ENCODE assay signal across 26 cellular contexts in the genomic region with DNA sequence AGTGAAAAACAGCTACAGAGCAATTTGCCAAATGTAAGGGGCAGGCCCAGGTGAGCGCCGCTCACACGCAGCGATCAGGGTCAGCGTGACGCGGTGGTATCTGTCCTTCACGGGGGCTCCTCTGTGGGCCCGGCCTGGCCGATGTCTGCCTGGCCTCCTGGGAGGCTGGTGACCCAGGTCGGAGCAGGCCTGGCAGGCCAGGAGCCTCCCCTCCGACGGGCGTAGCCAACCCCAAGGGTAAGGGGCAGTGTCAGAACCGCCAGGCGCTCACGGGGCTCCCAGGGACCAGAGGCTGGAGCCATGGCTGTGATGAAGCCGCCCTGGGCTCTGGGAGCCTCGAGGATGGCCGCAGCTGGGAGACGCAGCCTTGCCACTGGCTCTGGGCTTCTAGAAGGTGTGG.
A peak's percentile ranks its signal among the peaks of the same experiment; 100 is the strongest.
DNase-seq lines count a peak whose midpoint lies in the region; ATAC-seq and TF ChIP-seq lines count a peak whose summit lies in the region.
"Had no signal": no experiment of that assay in that cellular context is flagged by ENCODE, and none has a peak within 500 bp of the region (broad histone marks: within the 10 kb centered on the region; RNA-seq: fewer than 3 reads in every experiment).

No MANE protein-coding gene starts in this region.

- no peak for TF ChIP-seq EP300 in esophagus muscularis mucosa (IDR thresholded peaks at IDR 0.05)

- H4K91ac ChIP-seq in neuronal stem cell (ENCODE audit: low read depth, low read length, poor library complexity) = peak overlapping the region; percentile 72

- no peak for TF ChIP-seq CTCF in esophagus muscularis mucosa (IDR thresholded peaks at IDR 0.05)
- TF ChIP-seq CTCF in omental fat pad (IDR thresholded peaks at IDR 0.05) = no peak
- TF ChIP-seq CTCF in Peyer's patch (IDR thresholded peaks at IDR 0.05) = no peak

- H3K27ac ChIP-seq in esophagus muscularis mucosa (replicated peaks in 1 of 4) = peak overlapping the region; percentile 93 to 98 (median 95)
- no peak overlapping the region for H3K27ac ChIP-seq in neuronal stem cell (replicated peaks; ENCODE audit: low read length)
- H3K27ac ChIP-seq in aorta (ENCODE audit: low read depth in 1 of 2, low read length in 2 of 2) = no peak overlapping the region
- peak overlapping the region in 1 of 4 donors; percentile 1 for H3K27ac ChIP-seq in Peyer's patch
- H3K27ac ChIP-seq: colonic mucosa, left lung had no signal

- H3K9ac ChIP-seq in neuronal stem cell (ENCODE audit: low read depth, low read length, poor library complexity) = peak overlapping the region; percentile 44
- H3K9ac ChIP-seq: SK-N-SH had no signal

- no peak overlapping the region for H4K8ac ChIP-seq in neuronal stem cell (ENCODE audit: low read depth, low read length)

- H3K9me3 ChIP-seq in esophagus muscularis mucosa (no peaks in the 10 kb centered on the region), neuronal stem cell (replicated peaks in 1 of 2; ENCODE audit: control insufficient read depth in 2 of 2, insufficient read depth in 1 of 2, low read depth in 1 of 2, low read length in 2 of 2) (no peaks in the 10 kb centered on the region), aorta (ENCODE audit: control insufficient read depth, low read length) (no peaks in the 10 kb centered on the region), Peyer's patch (no peaks in the 10 kb centered on the region)
- H3K9me3 ChIP-seq: colonic mucosa, left lung, SK-N-SH had no signal

- H3K4me1 ChIP-seq in esophagus muscularis mucosa = peaks cover 53 to 98% (median 92%) of the 10 kb centered on the region in 4 donors
- H3K4me1 ChIP-seq in neuronal stem cell (ENCODE audit: control insufficient read depth in 2 of 2, insufficient read depth in 1 of 2, low read depth in 1 of 2, low read length in 2 of 2) = peaks cover 47 to 78% of the 10 kb centered on the region in 2 donors
- H3K4me1 ChIP-seq in aorta (ENCODE audit: control insufficient read depth in 1 of 2, insufficient read depth in 2 of 2, low read length in 2 of 2) = no peaks in the 10 kb centered on the region
- peaks cover 0 to 33% (median 8%) of the 10 kb centered on the region in 4 donors for H3K4me1 ChIP-seq in Peyer's patch
- H3K4me1 ChIP-seq: colonic mucosa had no signal

- H3K36me3 ChIP-seq in esophagus muscularis mucosa (no peaks in the 10 kb centered on the region), neuronal stem cell (replicated peaks in 1 of 2; ENCODE audit: control insufficient read depth in 2 of 2, insufficient read depth in 2 of 2, low read length in 2 of 2) (no peaks in the 10 kb centered on the region), aorta (ENCODE audit: control insufficient read depth in 1 of 2, insufficient read depth in 2 of 2, low read length in 1 of 2) (no peaks in the 10 kb centered on the region), Peyer's patch (no peaks in the 10 kb centered on the region)
- H3K36me3 ChIP-seq: colonic mucosa, left lung had no signal

- TF ChIP-seq POLR2A in esophagus muscularis mucosa (IDR thresholded peaks at IDR 0.05; ENCODE audit: low read depth) = no peak
- TF ChIP-seq POLR2A in Peyer's patch (IDR thresholded peaks at IDR 0.05) = no peak

- peak overlapping the region; percentile 81 for H2BK15ac ChIP-seq in neuronal stem cell (ENCODE audit: low read length)

- H3K4me3 ChIP-seq in esophagus muscularis mucosa = no peak overlapping the region
- H3K4me3 ChIP-seq in neuronal stem cell (ENCODE audit: low read length in 2 of 2) = no peak overlapping the region
- no peak overlapping the region for H3K4me3 ChIP-seq in aorta (ENCODE audit: low read length in 2 of 2)
- H3K4me3 ChIP-seq in Peyer's patch = no peak overlapping the region
- H3K4me3 ChIP-seq: colonic mucosa, GM12878, K562, left lung had no signal

- H3K79me1 ChIP-seq in neuronal stem cell (ENCODE audit: low read depth, low read length) = peaks cover 2% of the 10 kb centered on the region

- H3K14ac ChIP-seq in neuronal stem cell (ENCODE audit: low read length) = no peak overlapping the region

- H3K36me3 Mint-ChIP-seq in activated naive CD8-positive, alpha-beta T cell = no peaks in the 10 kb centered on the region
- no peaks in the 10 kb centered on the region for H3K36me3 Mint-ChIP-seq in activated naive CD8-positive, alpha-beta T cell treated with anti-CD3 and anti-CD28 coated beads, Interleukin-2, amount 50 U/mL, for 24 hours (ENCODE audit: low read depth)
- H3K36me3 Mint-ChIP-seq: activated naive CD8-positive, alpha-beta T cell treated with anti-CD3 and anti-CD28 coated beads, Interleukin-2, amount 10 ng/mL, durations not matched to agents 7 days and 5 days; brain had no signal

- H3K4ac ChIP-seq in neuronal stem cell (ENCODE audit: low read length) = peak overlapping the region; percentile 76

- peak overlapping the region; percentile 80 for H3K23ac ChIP-seq in neuronal stem cell (ENCODE audit: low read depth, low read length, poor library complexity)

- peak overlapping the region; percentile 89 for H3K18ac ChIP-seq in neuronal stem cell (ENCODE audit: low read length)

- no peak overlapping the region for H2BK120ac ChIP-seq in neuronal stem cell (ENCODE audit: low read depth, low read length)

- H2BK12ac ChIP-seq in neuronal stem cell (ENCODE audit: low read length) = peak overlapping the region; percentile 90

- H3K9me3 Mint-ChIP-seq in activated naive CD8-positive, alpha-beta T cell (ENCODE audit: low read depth) = no peaks in the 10 kb centered on the region
- H3K9me3 Mint-ChIP-seq in activated naive CD8-positive, alpha-beta T cell treated with anti-CD3 and anti-CD28 coated beads, Interleukin-2, amount 50 U/mL, for 24 hours = no peaks in the 10 kb centered on the region
- H3K9me3 Mint-ChIP-seq: activated CD4-positive, alpha-beta T cell treated with anti-CD3 and anti-CD28 coated beads, Interleukin-2, amount 10 ng/mL, durations not matched to agents 24 days and 14 days; activated naive CD8-positive, alpha-beta T cell treated with anti-CD3 and anti-CD28 coated beads, Interleukin-2, amount 10 ng/mL, durations not matched to agents 7 days and 5 days; brain had no signal

- H3K4me3 Mint-ChIP-seq in activated naive CD8-positive, alpha-beta T cell = peak overlapping the region; percentile 40
- no peak overlapping the region for H3K4me3 Mint-ChIP-seq in activated naive CD8-positive, alpha-beta T cell treated with anti-CD3 and anti-CD28 coated beads, Interleukin-2, amount 50 U/mL, for 24 hours
- H3K4me3 Mint-ChIP-seq: activated CD4-positive, alpha-beta T cell treated with anti-CD3 and anti-CD28 coated beads, Interleukin-2, amount 10 ng/mL, durations not matched to agents 24 days and 14 days; activated naive CD8-positive, alpha-beta T cell treated with anti-CD3 and anti-CD28 coated beads, Interleukin-2, amount 10 ng/mL, durations not matched to agents 7 days and 5 days had no signal

- H3K27ac Mint-ChIP-seq in activated naive CD8-positive, alpha-beta T cell = no peak overlapping the region
- no peak overlapping the region for H3K27ac Mint-ChIP-seq in activated naive CD8-positive, alpha-beta T cell treated with anti-CD3 and anti-CD28 coated beads, Interleukin-2, amount 50 U/mL, for 24 hours
- H3K27ac Mint-ChIP-seq: activated CD4-positive, alpha-beta T cell treated with anti-CD3 and anti-CD28 coated beads, Interleukin-2, amount 10 ng/mL, durations not matched to agents 24 days and 14 days; activated naive CD8-positive, alpha-beta T cell treated with anti-CD3 and anti-CD28 coated beads, Interleukin-2, amount 10 ng/mL, durations not matched to agents 7 days and 5 days had no signal

- WGBS in esophagus muscularis mucosa = 89% methylated on average over 18 of the region's 21 CpGs
- WGBS in neuronal stem cell (ENCODE audit: extremely low coverage in 2 of 2, insufficient read length in 2 of 2, insufficient replicate concordance in 1 of 2), 2 donors = no CpG with 5 or more reads among the region's 21 CpGs
- WGBS in aorta, 2 donors = 92% methylated on average over 21 of the region's 21 CpGs

- H2BK5ac ChIP-seq in neuronal stem cell (ENCODE audit: low read length) = no peak overlapping the region

- H2AFZ ChIP-seq in neuronal stem cell (ENCODE audit: low read length) = no peak overlapping the region

- DNase-seq in activated naive CD8-positive, alpha-beta T cell treated with anti-CD3 and anti-CD28 coated beads, Interleukin-2, amount 50 U/mL, for 24 hours = no peak
- DNase-seq in esophagus muscularis mucosa (ENCODE audit: extremely low spot score) = no peak
- DNase-seq in neuronal stem cell (ENCODE audit: low spot score) = no peak
- DNase-seq in ureter (ENCODE audit: low spot score) = peak; percentile 45
- no peak for DNase-seq in omental fat pad (ENCODE audit: low spot score)
- no peak for DNase-seq in aorta
- DNase-seq in Peyer's patch = no peak
- DNase-seq: 8988T; activated CD4-positive, alpha-beta T cell treated with anti-CD3 and anti-CD28 coated beads, Interleukin-2, amount 10 ng/mL, durations not matched to agents 24 days and 14 days; activated naive CD8-positive, alpha-beta T cell treated with anti-CD3 and anti-CD28 coated beads, Interleukin-2, amount 10 ng/mL, durations not matched to agents 7 days and 5 days; colonic mucosa; COR-L47; DMS79; head of caudate nucleus; left lung; NCI-H146; NCI-H526; occipital lobe; SK-N-SH; stimulated activated CD4-positive, alpha-beta T cell treated with anti-CD3 and anti-CD28 coated beads, Interleukin-15, amount 100 ng/mL, for 24 hours; T-helper 2 cell had no signal

- intact Hi-C loops in esophagus muscularis mucosa (cut with DNase I) (loop anchor here (5.0 kb wide), 1 partner anchor 63 kb away; no protein-coding TSS in a partner anchor), aorta (cut with DNase I) (loop anchor here in 1 of 2 donors (5.0 kb wide), 1 partner anchor 122 kb away; no protein-coding TSS in a partner anchor)

- H3K4me2 ChIP-seq in neuronal stem cell (ENCODE audit: insufficient read depth, low read length, poor library complexity, severe bottlenecking) = no peak overlapping the region
- H3K4me2 ChIP-seq: SK-N-SH had no signal

- H3K4me1 Mint-ChIP-seq in activated naive CD8-positive, alpha-beta T cell (ENCODE audit: low read depth) = peaks cover 12% of the 10 kb centered on the region
- peaks cover 3% of the 10 kb centered on the region for H3K4me1 Mint-ChIP-seq in activated naive CD8-positive, alpha-beta T cell treated with anti-CD3 and anti-CD28 coated beads, Interleukin-2, amount 50 U/mL, for 24 hours
- H3K4me1 Mint-ChIP-seq: activated CD4-positive, alpha-beta T cell treated with anti-CD3 and anti-CD28 coated beads, Interleukin-2, amount 10 ng/mL, durations not matched to agents 24 days and 14 days had no signal

- no peak for ATAC-seq in activated naive CD8-positive, alpha-beta T cell treated with anti-CD3 and anti-CD28 coated beads, Interleukin-2, amount 50 U/mL, for 24 hours
- ATAC-seq in omental fat pad (ENCODE audit: low FRiP score) (no peak), aorta (ENCODE audit: low FRiP score) (no peak)
- ATAC-seq: GM12878, HCT116, K562, left lung had no signal

- peak overlapping the region; percentile 100 for H2AK5ac ChIP-seq in neuronal stem cell (ENCODE audit: low read depth, low read length)

- H3K27me3 ChIP-seq in esophagus muscularis mucosa (no peaks in the 10 kb centered on the region), neuronal stem cell (ENCODE audit: control insufficient read depth in 3 of 3, insufficient read depth in 3 of 3, low read depth in 1 of 3, low read length in 3 of 3) (peaks cover 0 to 3% (median 0%) of the 10 kb centered on the region in 3 experiments), aorta (ENCODE audit: control insufficient read depth in 1 of 2, insufficient read depth in 2 of 2, low read length in 1 of 2) (no peaks in the 10 kb centered on the region), Peyer's patch (no peaks in the 10 kb centered on the region)

- no peaks in the 10 kb centered on the region for H3K27me3 Mint-ChIP-seq in activated naive CD8-positive, alpha-beta T cell
- H3K27me3 Mint-ChIP-seq in activated naive CD8-positive, alpha-beta T cell treated with anti-CD3 and anti-CD28 coated beads, Interleukin-2, amount 50 U/mL, for 24 hours = no peaks in the 10 kb centered on the region
- H3K27me3 Mint-ChIP-seq: activated CD4-positive, alpha-beta T cell treated with anti-CD3 and anti-CD28 coated beads, Interleukin-2, amount 10 ng/mL, durations not matched to agents 24 days and 14 days; activated naive CD8-positive, alpha-beta T cell treated with anti-CD3 and anti-CD28 coated beads, Interleukin-2, amount 10 ng/mL, durations not matched to agents 7 days and 5 days had no signal

Comparison
In these comparisons a context has a peak if more than half of its experiments do, and no peak if none do; other contexts are left out.
1. H3K27ac ChIP-seq: peak in esophagus muscularis mucosa (4 of 4); none in neuronal stem cell (single experiment) and aorta (0 of 2).